In genomic region chr3:15295506-15295905, GRCh38 we compare ENCODE assay signal across 8 cellular contexts. TPM values are rescaled to one million over a fixed set of nuclear protein-coding genes. Genes with fewer than 3 reads are reported as not detected.
DNase-seq lines count a peak whose midpoint lies in the region; ATAC-seq, FAIRE-seq and TF ChIP-seq lines count a peak whose summit lies in the region.

No MANE protein-coding gene starts in this region.

- H3K27ac ChIP-seq in sigmoid colon, result peak overlapping the region; percentile 69 to 75 (median 72)

- H3K9me3 ChIP-seq in sigmoid colon, result no peaks in the 10 kb centered on the region

- no peaks in the 10 kb centered on the region for H3K27me3 ChIP-seq in sigmoid colon

- no peaks in the 10 kb centered on the region for H3K36me3 ChIP-seq in sigmoid colon

- ATAC-seq in HG03139 (IDR thresholded peaks at IDR 0.05; ENCODE audit: unreplicated experiment), result no peak

- WGBS in sigmoid colon, 2 donors, result 47 to 75% methylated on average over 6 of the region's 6 CpGs

- TF ChIP-seq CTCF in foreskin fibroblast (IDR thresholded peaks at IDR 0.05; ENCODE audit: low read depth, low read length) (no peak), sigmoid colon (IDR thresholded peaks at IDR 0.05) (no peak)

- peak in 3 of 4 donors; percentile 61 to 83 (median 69) for TF ChIP-seq EP300 in sigmoid colon (IDR thresholded peaks at IDR 0.05)

- FAIRE-seq in GM12892 (lab: Jason Lieb, UNC), result no peak

- H3K4me3 ChIP-seq in foreskin fibroblast (ENCODE audit: low read depth in 1 of 2, low read length in 2 of 2) (no peak overlapping the region), sigmoid colon (no peak overlapping the region)

- intact Hi-C loops in sigmoid colon (cut with DNase I), result no loop called here

- no peak for TF ChIP-seq POLR2A in sigmoid colon (IDR thresholded peaks at IDR 0.05)
- no peak for TF ChIP-seq POLR2A in GM12892 (IDR thresholded peaks at IDR 0.05; ENCODE audit: low read depth, low read length)

- DNase-seq in GM04503 (ENCODE audit: low read depth), result peak; percentile 64
- peak; percentile 95 for DNase-seq in SKM-1 treated with dmso at 0.1 percent for 144 hours (lab: John Stamatoyannopoulos, UW; ENCODE audit: unreplicated experiment)
- peak; percentile 81 to 90 for DNase-seq in foreskin fibroblast
- peak; percentile 77 for DNase-seq in sigmoid colon
- no peak for DNase-seq in activated effector memory CD4-positive, alpha-beta T cell treated with Interleukin-2 at 50 U/mL for 16 hours
- no peak for DNase-seq in HPDE6-E6E7 (ENCODE audit: extremely low spot score)
- DNase-seq in GM12892 (ENCODE audit: insufficient read length), result no peak

- H3K4me1 ChIP-seq in sigmoid colon, result peaks cover 0 to 23% (median 16%) of the 10 kb centered on the region in 4 donors

RNA-seq across cellular contexts. Expression of gene SH3BP5, which starts 36.9 kb away (rescaled TPM):
- total RNA-seq in sigmoid colon, result 10 to 100 TPM; 25.1 to 40.4 (median 31.9) TPM
- 10 to 100 TPM in 2 of 3 donors, 1 to 10 TPM in 1; 5.5 to 31.2 (median 21.6) TPM for polyA plus RNA-seq in sigmoid colon
- 25.2 TPM for polyA plus RNA-seq in GM12892 (2012; ENCODE audit: missing spikeins)

Comparison
In these comparisons a context has a peak if more than half of its experiments do, and no peak if none do; other contexts are left out.
1. DNase-seq: peak in GM04503 (single experiment), SKM-1 treated with dmso at 0.1 percent for 144 hours (single experiment), foreskin fibroblast (2 of 2) and sigmoid colon (single experiment); none in activated effector memory CD4-positive, alpha-beta T cell treated with Interleukin-2 at 50 U/mL for 16 hours (single experiment), HPDE6-E6E7 (single experiment) and GM12892 (single experiment).